Comparison of ENCODE assay signal across 1 cellular context in genomic region chr15:64013179-64014043, GRCh38.
TF ChIP-seq lines count a peak whose summit lies in the region.

No MANE protein-coding gene starts in this region.

TF ChIP-seq in GM23338, 12 proteins besides CTCF, POLR2A, EP300 and RAD21 (continued from another document):
- TF ChIP-seq, protein P1, sequence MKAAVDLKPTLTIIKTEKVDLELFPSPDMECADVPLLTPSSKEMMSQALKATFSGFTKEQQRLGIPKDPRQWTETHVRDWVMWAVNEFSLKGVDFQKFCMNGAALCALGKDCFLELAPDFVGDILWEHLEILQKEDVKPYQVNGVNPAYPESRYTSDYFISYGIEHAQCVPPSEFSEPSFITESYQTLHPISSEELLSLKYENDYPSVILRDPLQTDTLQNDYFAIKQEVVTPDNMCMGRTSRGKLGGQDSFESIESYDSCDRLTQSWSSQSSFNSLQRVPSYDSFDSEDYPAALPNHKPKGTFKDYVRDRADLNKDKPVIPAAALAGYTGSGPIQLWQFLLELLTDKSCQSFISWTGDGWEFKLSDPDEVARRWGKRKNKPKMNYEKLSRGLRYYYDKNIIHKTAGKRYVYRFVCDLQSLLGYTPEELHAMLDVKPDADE (IDR thresholded peaks at IDR 0.05), result no peak
- TF ChIP-seq EZH2phosphoT487 (IDR thresholded peaks at IDR 0.05; ENCODE audit: unreplicated experiment) (no peak), EZH2 (IDR thresholded peaks at IDR 0.05; ENCODE audit: low read depth, unreplicated experiment) (no peak), POLR2AphosphoS5 (IDR thresholded peaks at IDR 0.05; ENCODE audit: low read depth) (no peak), ZNF462 (CRISPR knock-in tag; IDR thresholded peaks at IDR 0.05) (no peak)
